In genomic region chr10:62724465-62724864, GRCh38 we compare ENCODE assay signal across 16 cellular contexts.
DNase-seq lines count a peak whose midpoint lies in the region; ATAC-seq and TF ChIP-seq lines count a peak whose summit lies in the region.
"Had no signal": no experiment of that assay in that cellular context is flagged by ENCODE, and none has a peak within 500 bp of the region (broad histone marks: within the 10 kb centered on the region; RNA-seq: fewer than 3 reads in every experiment).

No MANE protein-coding gene starts in this region.

- no peak for TF ChIP-seq CTCF in WTC11 (IDR thresholded peaks at IDR 0.05)

- no peaks in the 10 kb centered on the region for H3K27me3 ChIP-seq in right cardiac atrium (ENCODE audit: control insufficient read depth, insufficient read depth)

- no peaks in the 10 kb centered on the region for H3K4me1 Mint-ChIP-seq in WTC11
- H3K4me1 Mint-ChIP-seq in stimulated activated memory B cell treated with anti-CD40 and anti-IgM and Interleukin-4, amounts not matched to agents 10 μg/mL and 1 μg/mL and 100 μg/mL, for 72 hours, result peaks cover 16% of the 10 kb centered on the region
- peaks cover 21% of the 10 kb centered on the region for H3K4me1 Mint-ChIP-seq in T-helper 17 cell
- H3K4me1 Mint-ChIP-seq: H9 had no signal

- H3K4me3 Mint-ChIP-seq in WTC11, result no peak overlapping the region
- H3K4me3 Mint-ChIP-seq in stimulated activated memory B cell treated with anti-CD40 and anti-IgM and Interleukin-4, amounts not matched to agents 10 μg/mL and 1 μg/mL and 100 μg/mL, for 72 hours, result no peak overlapping the region
- no peak overlapping the region for H3K4me3 Mint-ChIP-seq in T-helper 17 cell
- H3K4me3 Mint-ChIP-seq: H9 had no signal

- WGBS in right cardiac atrium, result 88% methylated on average over 7 of the region's 7 CpGs

- DNase-seq in NCI-H82 (lab: John Stamatoyannopoulos, UW), result peak; percentile 10
- DNase-seq in NCI-H82 treated with DMSO at 0.1 percent for 48 hours (lab: John Stamatoyannopoulos, UW; ENCODE audit: unreplicated experiment), result no peak
- DNase-seq in Right ventricle myocardium inferior (ENCODE audit: missing footprints), result peak; percentile 55
- no peak for DNase-seq in right cardiac atrium
- peak; percentile 15 for DNase-seq in WTC11 (ENCODE audit: low spot score)
- DNase-seq in pons (ENCODE audit: low spot score), result no peak
- DNase-seq in T-helper 17 cell, result no peak
- DNase-seq: DMS79, H9, Kasumi-1, NCI-H1417 treated with DMSO at 0.1 percent for 48 hours, NCI-H2029, NCI-H510A treated with DMSO at 0.1 percent for 48 hours had no signal

- POLR2A ChIA-PET in WTC11 (lab: Charles Lee), result no interaction called here

- H3K4me3 ChIP-seq in right cardiac atrium (ENCODE audit: low read length), result no peak overlapping the region

- H3K27me3 Mint-ChIP-seq in WTC11 (ENCODE audit: low read depth) (no peaks in the 10 kb centered on the region), T-helper 17 cell (peaks cover 23% of the 10 kb centered on the region)
- no peaks in the 10 kb centered on the region for H3K27me3 Mint-ChIP-seq in stimulated activated memory B cell treated with anti-CD40 and anti-IgM and Interleukin-4, amounts not matched to agents 10 μg/mL and 1 μg/mL and 100 μg/mL, for 72 hours

- H3K9me3 Mint-ChIP-seq in WTC11, result peaks cover 10% of the 10 kb centered on the region
- H3K9me3 Mint-ChIP-seq in stimulated activated memory B cell treated with anti-CD40 and anti-IgM and Interleukin-4, amounts not matched to agents 10 μg/mL and 1 μg/mL and 100 μg/mL, for 72 hours, result no peaks in the 10 kb centered on the region
- H3K9me3 Mint-ChIP-seq: CD14-positive monocyte, H9 had no signal

- H3K27ac ChIP-seq in right cardiac atrium (ENCODE audit: low read length), result no peak overlapping the region

- no peaks in the 10 kb centered on the region for H3K9me3 ChIP-seq in right cardiac atrium (ENCODE audit: control insufficient read depth, low read length)
- H3K9me3 ChIP-seq in T-helper 17 cell (ENCODE audit: control insufficient read depth, low read length, poor library complexity, severe bottlenecking), result no peaks in the 10 kb centered on the region
- H3K9me3 ChIP-seq: Caco-2 had no signal

- no peaks in the 10 kb centered on the region for H3K36me3 Mint-ChIP-seq in WTC11
- no peaks in the 10 kb centered on the region for H3K36me3 Mint-ChIP-seq in stimulated activated memory B cell treated with anti-CD40 and anti-IgM and Interleukin-4, amounts not matched to agents 10 μg/mL and 1 μg/mL and 100 μg/mL, for 72 hours
- H3K36me3 Mint-ChIP-seq in T-helper 17 cell (ENCODE audit: low read depth), result no peaks in the 10 kb centered on the region
- H3K36me3 Mint-ChIP-seq: CD14-positive monocyte had no signal

- no peak for ATAC-seq in Right ventricle myocardium inferior
- no peak for ATAC-seq in right cardiac atrium
- peak; percentile 67 for ATAC-seq in WTC11
- no peak for ATAC-seq in stimulated activated memory B cell treated with anti-CD40 and anti-IgM and Interleukin-4, amounts not matched to agents 10 μg/mL and 1 μg/mL and 100 μg/mL, for 72 hours
- no peak for ATAC-seq in T-helper 17 cell

- intact Hi-C loops in Right ventricle myocardium inferior (cut with DNase I) (no loop called here), right cardiac atrium (cut with DNase I) (no loop called here)

- H3K4me1 ChIP-seq in right cardiac atrium (ENCODE audit: control insufficient read depth, insufficient read depth, low read length), result no peaks in the 10 kb centered on the region
- H3K4me1 ChIP-seq: Caco-2 had no signal

- CTCF ChIA-PET in WTC11 (lab: Charles Lee), result no interaction called here

- H3K27ac Mint-ChIP-seq in WTC11, result no peak overlapping the region
- peak overlapping the region; percentile 4 for H3K27ac Mint-ChIP-seq in stimulated activated memory B cell treated with anti-CD40 and anti-IgM and Interleukin-4, amounts not matched to agents 10 μg/mL and 1 μg/mL and 100 μg/mL, for 72 hours
- H3K27ac Mint-ChIP-seq in T-helper 17 cell, result no peak overlapping the region
- H3K27ac Mint-ChIP-seq: CD14-positive monocyte, H9 had no signal

TF ChIP-seq in WTC11, 78 proteins besides CTCF, POLR2A, EP300 and RAD21:
- TF ChIP-seq KAT7 (CRISPR knock-in tag; IDR thresholded peaks at IDR 0.05; ENCODE audit: borderline replicate concordance) (no peak), GTF2I (CRISPR knock-in tag; conservative IDR thresholded peaks at IDR 0.05) (no peak), JAZF1 (CRISPR knock-in tag; IDR thresholded peaks at IDR 0.05) (no peak), ARID4B (CRISPR knock-in tag; IDR thresholded peaks at IDR 0.05; ENCODE audit: borderline replicate concordance) (no peak), PREB (CRISPR knock-in tag; IDR thresholded peaks at IDR 0.05; ENCODE audit: borderline replicate concordance) (no peak), NR1H2 (CRISPR knock-in tag; IDR thresholded peaks at IDR 0.05) (no peak), JUN (CRISPR knock-in tag; IDR thresholded peaks at IDR 0.05) (no peak)
- TF ChIP-seq, protein P1, sequence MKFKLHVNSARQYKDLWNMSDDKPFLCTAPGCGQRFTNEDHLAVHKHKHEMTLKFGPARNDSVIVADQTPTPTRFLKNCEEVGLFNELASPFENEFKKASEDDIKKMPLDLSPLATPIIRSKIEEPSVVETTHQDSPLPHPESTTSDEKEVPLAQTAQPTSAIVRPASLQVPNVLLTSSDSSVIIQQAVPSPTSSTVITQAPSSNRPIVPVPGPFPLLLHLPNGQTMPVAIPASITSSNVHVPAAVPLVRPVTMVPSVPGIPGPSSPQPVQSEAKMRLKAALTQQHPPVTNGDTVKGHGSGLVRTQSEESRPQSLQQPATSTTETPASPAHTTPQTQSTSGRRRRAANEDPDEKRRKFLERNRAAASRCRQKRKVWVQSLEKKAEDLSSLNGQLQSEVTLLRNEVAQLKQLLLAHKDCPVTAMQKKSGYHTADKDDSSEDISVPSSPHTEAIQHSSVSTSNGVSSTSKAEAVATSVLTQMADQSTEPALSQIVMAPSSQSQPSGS (CRISPR knock-in tag; IDR thresholded peaks at IDR 0.05; ENCODE audit: borderline replicate concordance, low read depth), result no peak

Comparison
In these comparisons a context has a peak if more than half of its experiments do, and no peak if none do; other contexts are left out.
1. DNase-seq: peak in NCI-H82 (single experiment), Right ventricle myocardium inferior (single experiment) and WTC11 (single experiment); none in NCI-H82 treated with DMSO at 0.1 percent for 48 hours (single experiment), right cardiac atrium (0 of 3), pons (single experiment) and T-helper 17 cell (0 of 3).